In the genomic region with DNA sequence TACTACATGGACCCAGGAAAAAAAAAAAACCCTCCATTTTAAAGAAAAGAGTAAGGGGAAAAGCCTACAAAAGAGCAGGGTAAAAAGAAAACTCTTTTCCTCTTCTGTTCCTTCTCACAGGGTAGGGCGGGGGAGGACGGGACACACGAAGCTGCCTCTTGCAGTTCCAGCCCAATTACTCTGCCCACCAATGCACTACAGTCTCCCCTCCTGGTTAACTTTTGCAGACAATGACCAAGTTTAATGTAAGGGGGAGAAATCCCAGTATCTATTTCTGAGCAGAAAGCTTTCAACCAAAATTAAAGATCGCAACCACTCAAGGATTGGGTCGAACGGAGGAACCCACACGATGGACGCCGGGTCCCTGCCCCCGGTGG, we compare ENCODE assay signal across 8 cellular contexts. TPM values are rescaled to one million over a fixed set of nuclear protein-coding genes. Genes with fewer than 3 reads are reported as not detected.
A peak's percentile ranks its signal among the peaks of the same experiment; 100 is the strongest.
DNase-seq lines count a peak whose midpoint lies in the region; TF ChIP-seq lines count a peak whose summit lies in the region.

No MANE protein-coding gene starts in this region.

- peaks cover 48% of the 10 kb centered on the region for H3K4me1 Mint-ChIP-seq in activated naive CD4-positive, alpha-beta T cell treated with anti-CD3 and anti-CD28 coated beads, Interleukin-2, amount 50 U/mL, for 24 hours

- H3K36me3 ChIP-seq in SK-N-MC (ENCODE audit: insufficient read depth, low read length) (no peaks in the 10 kb centered on the region), esophagus muscularis mucosa (no peaks in the 10 kb centered on the region), parathyroid adenoma (ENCODE audit: control insufficient read depth, insufficient read depth, low read length) (no peaks in the 10 kb centered on the region)

- H3K27me3 ChIP-seq in esophagus muscularis mucosa (no peaks in the 10 kb centered on the region), parathyroid adenoma (ENCODE audit: control insufficient read depth, insufficient read depth, low read length) (no peaks in the 10 kb centered on the region)

- TF ChIP-seq POLR2A in esophagus muscularis mucosa (IDR thresholded peaks at IDR 0.05; ENCODE audit: low read depth) = no peak

- H3K79me2 ChIP-seq in parathyroid adenoma = peaks cover 38% of the 10 kb centered on the region

- no peaks in the 10 kb centered on the region for H3K27me3 Mint-ChIP-seq in activated naive CD4-positive, alpha-beta T cell treated with anti-CD3 and anti-CD28 coated beads, Interleukin-2, amount 50 U/mL, for 24 hours

- H3K27ac ChIP-seq in SK-N-MC = no peak overlapping the region
- peak overlapping the region; percentile 81 to 99 (median 91) for H3K27ac ChIP-seq in esophagus muscularis mucosa (replicated peaks in 1 of 4)
- peak overlapping the region; percentile 77 for H3K27ac ChIP-seq in parathyroid adenoma

- WGBS in esophagus muscularis mucosa = 0% methylated on average over 9 of the region's 10 CpGs

- no peak overlapping the region for H2AFZ ChIP-seq in parathyroid adenoma

- H3K27ac Mint-ChIP-seq in activated naive CD4-positive, alpha-beta T cell treated with anti-CD3 and anti-CD28 coated beads, Interleukin-2, amount 50 U/mL, for 24 hours = peak overlapping the region; percentile 87

- H3K4me3 Mint-ChIP-seq in activated naive CD4-positive, alpha-beta T cell treated with anti-CD3 and anti-CD28 coated beads, Interleukin-2, amount 50 U/mL, for 24 hours = peak overlapping the region; percentile 89

- no peaks in the 10 kb centered on the region for H3K9me3 ChIP-seq in SK-N-MC (ENCODE audit: low read depth, low read length)
- H3K9me3 ChIP-seq in esophagus muscularis mucosa = no peaks in the 10 kb centered on the region
- no peaks in the 10 kb centered on the region for H3K9me3 ChIP-seq in parathyroid adenoma (ENCODE audit: control insufficient read depth, low read length)

- H3K9me3 Mint-ChIP-seq in activated naive CD4-positive, alpha-beta T cell treated with anti-CD3 and anti-CD28 coated beads, Interleukin-2, amount 50 U/mL, for 24 hours = no peaks in the 10 kb centered on the region

- peak overlapping the region; percentile 92 for H3K9ac ChIP-seq in SK-N-MC (ENCODE audit: insufficient read length)
- H3K9ac ChIP-seq in parathyroid adenoma = peak overlapping the region; percentile 28

- H3K36me3 Mint-ChIP-seq in activated naive CD4-positive, alpha-beta T cell treated with anti-CD3 and anti-CD28 coated beads, Interleukin-2, amount 50 U/mL, for 24 hours = no peaks in the 10 kb centered on the region

- TF ChIP-seq CTCF in esophagus muscularis mucosa (IDR thresholded peaks at IDR 0.05) = no peak
- TF ChIP-seq CTCF in parathyroid adenoma (IDR thresholded peaks at IDR 0.05) = no peak

- intact Hi-C loops in esophagus muscularis mucosa (cut with DNase I) = loop anchor here (2.0 to 5.0 kb wide), 2 partner anchors 66 to 96 kb away; no protein-coding TSS in a partner anchor

- peak overlapping the region; percentile 96 for H3K4me2 ChIP-seq in parathyroid adenoma (ENCODE audit: low read length)

- no peak for DNase-seq in activated naive CD4-positive, alpha-beta T cell (lab: John Stamatoyannopoulos, UW)
- DNase-seq in SK-N-MC (ENCODE audit: low read depth, low spot score) (no peak), esophagus muscularis mucosa (ENCODE audit: extremely low spot score) (no peak), NCI-H774 (lab: John Stamatoyannopoulos, UW) (no peak), HuH-7 (ENCODE audit: low spot score) (no peak), NCI-H2196 treated with DMSO at 0.1 percent for 48 hours (lab: John Stamatoyannopoulos, UW; ENCODE audit: unreplicated experiment) (no peak)

- H3K4me3 ChIP-seq in SK-N-MC (peak overlapping the region; percentile 85), esophagus muscularis mucosa (peak overlapping the region; percentile 88 to 94 (median 90)), parathyroid adenoma (ENCODE audit: low read depth, low read length) (peak overlapping the region; percentile 76)

- no peak for TF ChIP-seq EP300 in esophagus muscularis mucosa (IDR thresholded peaks at IDR 0.05)

- H3K4me1 ChIP-seq in esophagus muscularis mucosa (peaks cover 39 to 64% (median 59%) of the 10 kb centered on the region in 4 donors), parathyroid adenoma (peaks cover 4% of the 10 kb centered on the region)

RNA-seq across cellular contexts. Expression of a gene that starts 1.3 kb away (rescaled TPM):
- total RNA-seq in esophagus muscularis mucosa = 10 to 100 TPM; 30.0 to 38.2 (median 33.3) TPM

RNA-seq across cellular contexts. Expression of a gene that starts 41.3 kb away (rescaled TPM):
- total RNA-seq in esophagus muscularis mucosa = 10 to 100 TPM; 13.4 to 33.4 (median 21.7) TPM
